ENCODE assay signal across 26 cellular contexts in the genomic region with DNA sequence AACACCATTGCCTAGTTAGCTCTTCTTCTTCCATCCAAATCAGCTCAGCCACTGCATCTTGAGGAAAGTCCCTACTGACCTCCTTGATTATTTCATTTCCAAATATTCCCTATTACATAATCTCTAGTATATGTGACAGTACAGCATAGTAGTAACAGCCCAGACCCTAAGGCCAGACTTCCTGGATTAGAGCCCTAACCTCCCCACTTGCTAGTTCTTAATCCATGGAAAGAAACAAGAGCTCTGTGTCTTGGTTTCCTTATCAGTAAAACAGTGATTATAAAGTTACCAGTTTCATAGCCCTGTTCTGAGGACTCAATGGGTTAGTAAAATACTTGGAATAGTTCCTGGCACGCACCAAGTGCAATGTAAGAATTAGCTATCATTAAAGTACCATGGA.
"Had no signal": no experiment of that assay in that cellular context is flagged by ENCODE, and none has a peak within 500 bp of the region (broad histone marks: within the 10 kb centered on the region; RNA-seq: fewer than 3 reads in every experiment).

No MANE protein-coding gene starts in this region.

- DNase-seq: activated CD4-positive, alpha-beta memory T cell treated with anti-CD3 and anti-CD28 coated beads, Interleukin-2, amount 10 ng/mL, durations not matched to agents 7 days and 5 days; activated CD4-positive, alpha-beta T cell treated with anti-CD3 and anti-CD28 coated beads for 36 hours; activated CD4-positive, alpha-beta T cell treated with anti-CD3 and anti-CD28 coated beads, Interleukin-2, amount 10 ng/mL, durations not matched to agents 24 days and 14 days; activated CD4-positive, alpha-beta T cell treated with anti-CD3 and anti-CD28 coated beads, Interleukin-2, amount 50 U/mL, for 4 hours; activated CD4-positive, CD25-positive, alpha-beta regulatory T cell; activated CD4-positive, CD25-positive, alpha-beta regulatory T cell treated with anti-CD3 and anti-CD28 coated beads, Interleukin-2, amount 50 U/mL, for 72 hours; activated CD8-positive, alpha-beta memory T cell treated with anti-CD3 and anti-CD28 coated beads, Interleukin-2, amount 50 U/mL, for 48 hours; activated gamma-delta T cell; activated naive CD4-positive, alpha-beta T cell; activated naive CD4-positive, alpha-beta T cell treated with anti-CD3 and anti-CD28 coated beads, Interleukin-2, amount 10 ng/mL, durations not matched to agents 7 days and 5 days; activated naive CD8-positive, alpha-beta T cell treated with anti-CD3 and anti-CD28 coated beads, Interleukin-2, amount 10 ng/mL, durations not matched to agents 7 days and 5 days; activated T-cell treated with anti-CD3 and anti-CD28 coated beads for 4 hours; activated T-cell treated with anti-CD3 and anti-CD28 coated beads, Interleukin-2, amount 50 U/mL, for 24 hours; activated T-cell treated with anti-CD3 and anti-CD28 coated beads, Interleukin-2, amount 50 U/mL, for 72 hours; amniotic stem cell; anterior cingulate cortex; brain microvascular endothelial cell; dorsolateral prefrontal cortex; effector memory CD4-positive, alpha-beta T cell; foreskin keratinocyte; gastrocnemius medialis; glutamatergic neuron; heart left ventricle; T-helper 2 cell had no signal

- ATAC-seq: activated CD4-positive, alpha-beta T cell treated with anti-CD3 and anti-CD28 coated beads for 36 hours; activated naive CD4-positive, alpha-beta T cell treated with anti-CD3 and anti-CD28 coated beads, Interleukin-2, amount 50 U/mL, for 72 hours; activated T-cell treated with anti-CD3 and anti-CD28 coated beads, Interleukin-2, amount 50 U/mL, for 72 hours; foreskin keratinocyte; gastrocnemius medialis; heart left ventricle had no signal

- H3K4me3 ChIP-seq: coronary artery, dorsolateral prefrontal cortex, gastrocnemius medialis, heart left ventricle had no signal
